ENCODE assay signal across 13 cellular contexts in genomic region chr7:152959610-152960009, GRCh38.
"Had no signal": no experiment of that assay in that cellular context is flagged by ENCODE, and none has a peak within 500 bp of the region (broad histone marks: within the 10 kb centered on the region; RNA-seq: fewer than 3 reads in every experiment).

No MANE protein-coding gene starts in this region.

- H3K36me3 ChIP-seq: adrenal gland, gastroesophageal sphincter, left lung, pancreas, stomach had no signal

- H3K4me1 ChIP-seq: adrenal gland, gastroesophageal sphincter, left lung, pancreas, stomach, testis had no signal

- DNase-seq: activated CD4-positive, alpha-beta T cell treated with anti-CD3 and anti-CD28 coated beads for 1 hour; activated CD4-positive, alpha-beta T cell treated with anti-CD3 and anti-CD28 coated beads, Interleukin-2, amount 50 U/mL, for 4 hours; activated naive CD4-positive, alpha-beta T cell treated with anti-CD3 and anti-CD28 coated beads, Interleukin-2, amount 50 U/mL, for 16 hours; adrenal gland; kidney; left lung; mammary epithelial cell; naive B cell; pancreas; stimulated activated CD4-positive, alpha-beta T cell treated with anti-CD3 and anti-CD28 coated beads, Interleukin-1b, Interleukin-23, amount 100 ng/mL, for 48 hours; stomach; testis had no signal

- H3K27me3 ChIP-seq: adrenal gland, gastroesophageal sphincter, left lung, pancreas, stomach, testis had no signal

- H3K27ac ChIP-seq: adrenal gland, gastroesophageal sphincter, left lung, pancreas, stomach, testis had no signal

- H3K4me3 ChIP-seq: adrenal gland, gastroesophageal sphincter, left lung, pancreas, stomach, testis had no signal

- H3K9me3 ChIP-seq: adrenal gland, pancreas, testis had no signal
